In genomic region chr10:60175418-60175817, GRCh38 we compare ENCODE assay signal across 27 cellular contexts.
A peak's percentile ranks its signal among the peaks of the same experiment; 100 is the strongest.
DNase-seq lines count a peak whose midpoint lies in the region; ATAC-seq and TF ChIP-seq lines count a peak whose summit lies in the region.
"Had no signal": no experiment of that assay in that cellular context is flagged by ENCODE, and none has a peak within 500 bp of the region (broad histone marks: within the 10 kb centered on the region; RNA-seq: fewer than 3 reads in every experiment).

No MANE protein-coding gene starts in this region.

- no peaks in the 10 kb centered on the region for H3K36me3 Mint-ChIP-seq in nephron progenitor cell (ENCODE audit: low read depth)
- H3K36me3 Mint-ChIP-seq: activated CD8-positive, alpha-beta memory T cell treated with anti-CD3 and anti-CD28 coated beads, Interleukin-2, amount 10 ng/mL, durations not matched to agents 7 days and 5 days; activated naive CD8-positive, alpha-beta T cell had no signal

- no peak for TF ChIP-seq CTCF in fibroblast of pulmonary artery (IDR thresholded peaks at IDR 0.05; ENCODE audit: low read length, missing control alignments)
- no peak for TF ChIP-seq CTCF in nephron progenitor cell (IDR thresholded peaks at IDR 0.05)

- H3K9me3 Mint-ChIP-seq in nephron progenitor cell, result no peaks in the 10 kb centered on the region
- H3K9me3 Mint-ChIP-seq: activated T-helper 17 cell treated with anti-CD3 and anti-CD28 coated beads, Interleukin-2, amount 50 U/mL, for 72 hours; CD4-positive, alpha-beta T cell; neural crest cell had no signal

- DNase-seq in ELF-1 (ENCODE audit: low read depth, low spot score), result peak; percentile 68
- DNase-seq in fibroblast of pulmonary artery (ENCODE audit: low read depth), result peak; percentile 18
- no peak for DNase-seq in nephron progenitor cell
- DNase-seq in NCI-H2029 (lab: John Stamatoyannopoulos, UW), result no peak
- no peak for DNase-seq in NCI-H446 treated with DMSO at 0.1 percent for 48 hours (lab: John Stamatoyannopoulos, UW)
- DNase-seq: activated CD4-positive, alpha-beta T cell treated with anti-CD3 and anti-CD28 coated beads for 36 hours; activated CD8-positive, alpha-beta memory T cell treated with anti-CD3 and anti-CD28 coated beads, Interleukin-2, amount 10 ng/mL, durations not matched to agents 7 days and 5 days; CD4-positive, alpha-beta T cell; DMS79; erythroblast; HCEC 1CT; NCI-H1436; NCI-H2171; NCI-H774; SHP77; stimulated activated CD4-positive, alpha-beta T cell treated with anti-CD3 and anti-CD28 coated beads, Interleukin-2, amount 100 ng/mL, for 48 hours; stimulated activated naive CD8-positive, alpha-beta T cell treated with anti-CD3 and anti-CD28 coated beads, Interleukin-15, Interleukin-2, amounts not matched to agents 100 U/mL and 50 U/mL, for 24 hours; T-helper 1 cell; tibial artery had no signal

- ATAC-seq in SK-N-SH treated with all-trans-retinoic acid at 6 μM for 48 hours (peak; percentile 36; the same call in 1 of the 3 replicates), HG03159 (IDR thresholded peaks at IDR 0.05; ENCODE audit: unreplicated experiment) (no peak), GM18519 (IDR thresholded peaks at IDR 0.05; ENCODE audit: low FRiP score, unreplicated experiment) (no peak)
- ATAC-seq: activated CD4-positive, alpha-beta T cell treated with anti-CD3 and anti-CD28 coated beads for 36 hours; activated CD8-positive, alpha-beta memory T cell treated with anti-CD3 and anti-CD28 coated beads, Interleukin-2, amount 10 ng/mL, durations not matched to agents 7 days and 5 days; activated T-helper 17 cell treated with anti-CD3 and anti-CD28 coated beads, Interleukin-2, amount 50 U/mL, for 72 hours; gastroesophageal sphincter; HepG2; stimulated activated naive CD8-positive, alpha-beta T cell treated with anti-CD3 and anti-CD28 coated beads, Interleukin-15, Interleukin-2, amounts not matched to agents 100 U/mL and 50 U/mL, for 24 hours had no signal

- H3K4me1 Mint-ChIP-seq in nephron progenitor cell, result peaks cover 38% of the 10 kb centered on the region
- H3K4me1 Mint-ChIP-seq: activated CD4-positive, alpha-beta T cell treated with anti-CD3 and anti-CD28 coated beads for 36 hours; activated CD8-positive, alpha-beta memory T cell treated with anti-CD3 and anti-CD28 coated beads, Interleukin-2, amount 10 ng/mL, durations not matched to agents 7 days and 5 days had no signal

- no peak overlapping the region for H3K4me3 Mint-ChIP-seq in nephron progenitor cell
- H3K4me3 Mint-ChIP-seq: activated CD4-positive, alpha-beta T cell treated with anti-CD3 and anti-CD28 coated beads for 36 hours; activated CD8-positive, alpha-beta memory T cell treated with anti-CD3 and anti-CD28 coated beads, Interleukin-2, amount 10 ng/mL, durations not matched to agents 7 days and 5 days; activated naive CD8-positive, alpha-beta T cell; activated T-helper 17 cell treated with anti-CD3 and anti-CD28 coated beads, Interleukin-2, amount 50 U/mL, for 72 hours; CD4-positive, alpha-beta T cell; neural crest cell had no signal

- H3K4me3 ChIP-seq in fibroblast of pulmonary artery (replicated peaks; ENCODE audit: low read depth, low read length), result no peak overlapping the region
- H3K4me3 ChIP-seq: gastroesophageal sphincter, tibial artery had no signal

- H3K27ac Mint-ChIP-seq in nephron progenitor cell, result peak overlapping the region; percentile 7
- H3K27ac Mint-ChIP-seq: activated CD4-positive, alpha-beta T cell treated with anti-CD3 and anti-CD28 coated beads for 36 hours; activated CD8-positive, alpha-beta memory T cell treated with anti-CD3 and anti-CD28 coated beads, Interleukin-2, amount 10 ng/mL, durations not matched to agents 7 days and 5 days; activated naive CD8-positive, alpha-beta T cell; activated T-helper 17 cell treated with anti-CD3 and anti-CD28 coated beads, Interleukin-2, amount 50 U/mL, for 72 hours; CD4-positive, alpha-beta T cell had no signal

- H3K27me3 Mint-ChIP-seq in nephron progenitor cell (ENCODE audit: low read depth, poor library complexity), result peaks cover 5% of the 10 kb centered on the region
- H3K27me3 Mint-ChIP-seq: activated CD4-positive, alpha-beta T cell treated with anti-CD3 and anti-CD28 coated beads for 36 hours; activated CD8-positive, alpha-beta memory T cell treated with anti-CD3 and anti-CD28 coated beads, Interleukin-2, amount 10 ng/mL, durations not matched to agents 7 days and 5 days; activated naive CD8-positive, alpha-beta T cell; activated T-helper 17 cell treated with anti-CD3 and anti-CD28 coated beads, Interleukin-2, amount 50 U/mL, for 72 hours; CD4-positive, alpha-beta T cell had no signal

TF ChIP-seq in SK-N-SH treated with all-trans-retinoic acid at 6 μM for 48 hours, 23 proteins besides CTCF, POLR2A, EP300 and RAD21:
- TF ChIP-seq SNAI2 (CRISPR knock-in tag; IDR thresholded peaks at IDR 0.05) (no peak), ISL1 (CRISPR knock-in tag; IDR thresholded peaks at IDR 0.05) (no peak), ZNF8 (CRISPR knock-in tag; IDR thresholded peaks at IDR 0.05) (no peak), RARB (CRISPR knock-in tag; IDR thresholded peaks at IDR 0.05) (no peak), ZFP3 (CRISPR knock-in tag; IDR thresholded peaks at IDR 0.05) (no peak), CREB5 (CRISPR knock-in tag; IDR thresholded peaks at IDR 0.05; ENCODE audit: low read depth) (no peak), CSRNP3 (CRISPR knock-in tag; IDR thresholded peaks at IDR 0.05) (no peak), PATZ1 (CRISPR knock-in tag; IDR thresholded peaks at IDR 0.05; ENCODE audit: borderline replicate concordance) (no peak), TOX (CRISPR knock-in tag; IDR thresholded peaks at IDR 0.05; ENCODE audit: borderline replicate concordance) (no peak), BACH2 (CRISPR knock-in tag; IDR thresholded peaks at IDR 0.05; ENCODE audit: borderline replicate concordance) (no peak), ZC3H10 (CRISPR knock-in tag; IDR thresholded peaks at IDR 0.05) (no peak), GLIS3 (CRISPR knock-in tag; IDR thresholded peaks at IDR 0.05) (no peak), TCF4 (CRISPR knock-in tag; IDR thresholded peaks at IDR 0.05; ENCODE audit: borderline replicate concordance) (no peak), CSDC2 (CRISPR knock-in tag; IDR thresholded peaks at IDR 0.05) (no peak), ESRRG (CRISPR knock-in tag; IDR thresholded peaks at IDR 0.05) (no peak), POU6F1 (CRISPR knock-in tag; IDR thresholded peaks at IDR 0.05; ENCODE audit: borderline replicate concordance, low read depth) (no peak), ZNF565 (CRISPR knock-in tag; conservative IDR thresholded peaks at IDR 0.05; ENCODE audit: low read depth) (no peak), ARNTL (CRISPR knock-in tag; IDR thresholded peaks at IDR 0.05; ENCODE audit: borderline replicate concordance, low read depth) (no peak)

Comparison
In these comparisons a context has a peak if more than half of its experiments do, and no peak if none do; other contexts are left out.
1. DNase-seq: peak in ELF-1 (single experiment) and fibroblast of pulmonary artery (single experiment); none in nephron progenitor cell (single experiment), NCI-H2029 (single experiment) and NCI-H446 treated with DMSO at 0.1 percent for 48 hours (single experiment).